In the genomic region with DNA sequence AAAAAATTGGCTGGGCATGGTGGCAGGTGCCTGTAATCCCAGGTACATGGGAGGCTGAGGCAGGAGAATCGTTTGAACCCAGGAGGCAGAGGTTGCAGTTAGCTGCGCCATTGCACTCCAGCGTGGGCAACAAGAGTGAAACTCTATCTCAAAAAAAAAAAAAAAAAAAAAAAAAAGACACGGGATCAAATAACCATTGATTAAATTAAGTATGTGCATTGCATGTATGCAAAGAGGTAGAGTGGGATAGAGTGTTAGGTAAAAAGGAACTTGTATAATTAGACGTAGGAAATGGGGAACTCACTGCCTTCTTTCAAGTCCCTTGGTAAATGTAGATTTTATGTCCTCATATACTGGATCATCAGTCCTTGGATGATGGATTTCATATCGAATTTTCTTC, we compare ENCODE assay signal across 14 cellular contexts. TPM values are rescaled to one million over a fixed set of nuclear protein-coding genes. Genes with fewer than 3 reads are reported as not detected.
DNase-seq lines count a peak whose midpoint lies in the region; ATAC-seq and TF ChIP-seq lines count a peak whose summit lies in the region.
"Had no signal": no experiment of that assay in that cellular context is flagged by ENCODE, and none has a peak within 500 bp of the region (broad histone marks: within the 10 kb centered on the region; RNA-seq: fewer than 3 reads in every experiment).

No MANE protein-coding gene starts in this region.

- no peak for DNase-seq in CD4-positive, alpha-beta T cell
- DNase-seq in MV-4-11 (lab: John Stamatoyannopoulos, UW) (peak; percentile 37), osteocyte (ENCODE audit: extremely low spot score, unreplicated experiment) (no peak), NCI-H187 (lab: John Stamatoyannopoulos, UW) (no peak)
- DNase-seq in central memory CD8-positive, alpha-beta T cell (ENCODE audit: low spot score in 2 of 2) = no peak
- DNase-seq: cerebellar nuclear complex; COR-L47; NCI-H146; ovary; stimulated activated CD4-positive, alpha-beta T cell treated with anti-CD3 and anti-CD28 coated beads, Interleukin-4, amount 100 ng/mL, for 1 hour had no signal

- H3K4me3 Mint-ChIP-seq in CD4-positive, alpha-beta T cell = no peak overlapping the region
- H3K4me3 Mint-ChIP-seq in central memory CD8-positive, alpha-beta T cell = no peak overlapping the region
- H3K4me3 Mint-ChIP-seq in osteocyte (ENCODE audit: unreplicated experiment) = peak overlapping the region; percentile 59

- H3K9me3 ChIP-seq in CD4-positive, alpha-beta T cell (ENCODE audit: control insufficient read depth, low read length) = no peaks in the 10 kb centered on the region
- H3K9me3 ChIP-seq: ovary had no signal

- peak overlapping the region; percentile 5 for H3K27ac Mint-ChIP-seq in CD4-positive, alpha-beta T cell
- peak overlapping the region; percentile 51 for H3K27ac Mint-ChIP-seq in central memory CD8-positive, alpha-beta T cell (ENCODE audit: low read depth)
- H3K27ac Mint-ChIP-seq in osteocyte (ENCODE audit: unreplicated experiment) = peak overlapping the region; percentile 92
- H3K27ac Mint-ChIP-seq: activated T-helper 2 cell treated with anti-CD3 and anti-CD28 coated beads, Interferon-gamma antibody, Interleukin-2, Interleukin-4, amounts not matched to agents 10 μg/mL and 5 μg/mL and 100 μg/mL, durations not matched to agents 14 hours and 24 hours and 36 hours had no signal

- CTCF ChIA-PET in CD4-positive, alpha-beta T cell (lab: Charles Lee) = no interaction called here

- H3K4me1 Mint-ChIP-seq in CD4-positive, alpha-beta T cell (ENCODE audit: low read depth) = peaks cover 53% of the 10 kb centered on the region
- H3K4me1 Mint-ChIP-seq in central memory CD8-positive, alpha-beta T cell = peaks cover 28% of the 10 kb centered on the region
- peaks cover 89% of the 10 kb centered on the region for H3K4me1 Mint-ChIP-seq in osteocyte (ENCODE audit: unreplicated experiment)

- H3K36me3 Mint-ChIP-seq in CD4-positive, alpha-beta T cell (ENCODE audit: low read depth) = peaks cover 12% of the 10 kb centered on the region
- H3K36me3 Mint-ChIP-seq in central memory CD8-positive, alpha-beta T cell (ENCODE audit: insufficient read depth) = peaks cover 6% of the 10 kb centered on the region
- peaks cover 6% of the 10 kb centered on the region for H3K36me3 Mint-ChIP-seq in osteocyte (ENCODE audit: unreplicated experiment)

- no peaks in the 10 kb centered on the region for H3K9me3 Mint-ChIP-seq in CD4-positive, alpha-beta T cell
- H3K9me3 Mint-ChIP-seq in central memory CD8-positive, alpha-beta T cell = no peaks in the 10 kb centered on the region
- no peaks in the 10 kb centered on the region for H3K9me3 Mint-ChIP-seq in osteocyte (ENCODE audit: unreplicated experiment)
- H3K9me3 Mint-ChIP-seq: activated T-helper 2 cell treated with anti-CD3 and anti-CD28 coated beads, Interferon-gamma antibody, Interleukin-2, Interleukin-4, amounts not matched to agents 10 μg/mL and 5 μg/mL and 100 μg/mL, durations not matched to agents 14 hours and 24 hours and 36 hours had no signal

- intact Hi-C loops in CD4-positive, alpha-beta T cell (cut with DNase I, micrococcal nuclease) = no loop called here

- POLR2A ChIA-PET in CD4-positive, alpha-beta T cell (lab: Charles Lee) = interaction anchor here (0.7 to 2.2 kb wide), 3 partner anchors 10 to 54 kb away, joined by 3 to 7 read pairs (median 4); no protein-coding TSS in a partner anchor

- H3K27me3 Mint-ChIP-seq in CD4-positive, alpha-beta T cell = no peaks in the 10 kb centered on the region
- H3K27me3 Mint-ChIP-seq in central memory CD8-positive, alpha-beta T cell = no peaks in the 10 kb centered on the region
- no peaks in the 10 kb centered on the region for H3K27me3 Mint-ChIP-seq in osteocyte (ENCODE audit: unreplicated experiment)

- H3K27me3 ChIP-seq in CD4-positive, alpha-beta T cell (ENCODE audit: control insufficient read depth, insufficient read depth, low read length) = no peaks in the 10 kb centered on the region
- H3K27me3 ChIP-seq: ovary had no signal

- no peak for TF ChIP-seq CTCF in CD4-positive, alpha-beta T cell (IDR thresholded peaks at IDR 0.05)
- no peak for TF ChIP-seq CTCF in osteocyte (IDR thresholded peaks at IDR 0.05)

- H3K27ac ChIP-seq in CD4-positive, alpha-beta T cell (ENCODE audit: low read depth, low read length) = no peak overlapping the region
- H3K27ac ChIP-seq: ovary had no signal

- ATAC-seq in CD4-positive, alpha-beta T cell (ENCODE audit: poor library complexity) = no peak
- no peak for ATAC-seq in central memory CD8-positive, alpha-beta T cell (replicated peaks; ENCODE audit: extremely low read depth, poor library complexity, severe bottlenecking)
- ATAC-seq in HG03520 (IDR thresholded peaks at IDR 0.05; ENCODE audit: unreplicated experiment) = no peak
- ATAC-seq in GM18520 (IDR thresholded peaks at IDR 0.05; ENCODE audit: unreplicated experiment) = no peak
- ATAC-seq in GM18868 (IDR thresholded peaks at IDR 0.05; ENCODE audit: unreplicated experiment) = no peak

RNA-seq across cellular contexts. Expression of a gene that starts 13.1 kb away (rescaled TPM):
- 10 to 100 TPM; 18.5 to 19.7 TPM for total RNA-seq in CD4-positive, alpha-beta T cell
- 338 and 340 TPM in 2 replicates for total RNA-seq in osteocyte

Comparison
In these comparisons a context has a peak if more than half of its experiments do, and no peak if none do; other contexts are left out.
1. H3K27ac Mint-ChIP-seq: peak in every context shown above with its lines; median percentile 92 in osteocyte; 51 in central memory CD8-positive, alpha-beta T cell; 5 in CD4-positive, alpha-beta T cell.
2. RNA of a gene that starts 13.1 kb away (total RNA-seq): 338 to 340 TPM in osteocyte; 18.5 to 19.7 TPM in CD4-positive, alpha-beta T cell; every median in the first group is over 10 times any median in the second.